Comparison of ENCODE assay signal across 1 cellular context in the genomic region with DNA sequence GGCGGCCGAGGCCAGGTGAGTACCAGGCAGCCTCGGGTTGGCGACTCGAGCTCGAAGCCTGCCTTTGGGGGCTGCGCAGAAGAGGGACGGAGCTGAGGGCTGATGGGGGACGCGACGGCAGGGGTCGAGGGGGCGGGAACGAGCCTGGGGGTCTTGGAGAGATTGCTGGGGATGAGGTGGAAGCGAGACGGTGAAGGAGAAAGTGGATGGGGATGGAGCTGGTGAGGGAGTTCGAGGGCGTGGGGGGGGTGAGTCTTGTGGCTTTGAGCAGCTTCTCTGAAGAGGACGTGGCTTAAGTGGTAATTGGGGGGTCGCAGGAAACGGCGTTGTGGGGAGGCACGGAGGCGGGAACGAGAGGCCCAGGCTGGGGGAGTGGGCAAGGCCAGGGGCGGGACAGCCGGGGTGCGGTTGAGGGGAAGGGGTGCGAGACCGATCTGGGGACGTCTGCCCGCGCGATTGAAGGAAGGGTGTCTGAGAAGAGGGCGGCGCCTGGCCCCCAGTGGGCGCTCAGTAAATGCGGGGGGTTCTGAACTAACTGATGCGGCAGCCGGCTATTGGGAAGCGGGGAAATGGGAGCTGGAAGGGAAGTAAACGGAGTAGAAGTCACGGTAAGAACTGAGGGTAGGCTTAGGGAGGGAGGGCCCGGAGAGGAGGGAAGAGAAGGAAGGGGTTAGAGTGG.
TF ChIP-seq lines count a peak whose summit lies in the region.

No MANE protein-coding gene starts in this region.

TF ChIP-seq in H1, 55 proteins besides CTCF, POLR2A, EP300 and RAD21:
- no peak for TF ChIP-seq MAFK (IDR thresholded peaks at IDR 0.05; ENCODE audit: low read depth, low read length)
- peak; percentile 51 for TF ChIP-seq KDM4A (IDR thresholded peaks at IDR 0.05; ENCODE audit: low read depth, low read length, severe bottlenecking)
- peak; percentile 32 for TF ChIP-seq RNF2 (IDR thresholded peaks at IDR 0.05; ENCODE audit: borderline replicate concordance, low read depth, low read length, missing control alignments, poor library complexity, severe bottlenecking)
- TF ChIP-seq HDAC2 (IDR thresholded peaks at IDR 0.05; ENCODE audit: borderline replicate concordance in 1 of 2, low read depth in 2 of 2, low read length in 2 of 2) = peak in 1 of 2 experiments; percentile 54; a peak in 1 of 4 replicates
- TF ChIP-seq ASH2L (IDR thresholded peaks at IDR 0.05; ENCODE audit: low read length) = peak; percentile 75
- TF ChIP-seq BRCA1 (IDR thresholded peaks at IDR 0.05; ENCODE audit: low read depth, low read length) = no peak
- TF ChIP-seq, protein P1, sequence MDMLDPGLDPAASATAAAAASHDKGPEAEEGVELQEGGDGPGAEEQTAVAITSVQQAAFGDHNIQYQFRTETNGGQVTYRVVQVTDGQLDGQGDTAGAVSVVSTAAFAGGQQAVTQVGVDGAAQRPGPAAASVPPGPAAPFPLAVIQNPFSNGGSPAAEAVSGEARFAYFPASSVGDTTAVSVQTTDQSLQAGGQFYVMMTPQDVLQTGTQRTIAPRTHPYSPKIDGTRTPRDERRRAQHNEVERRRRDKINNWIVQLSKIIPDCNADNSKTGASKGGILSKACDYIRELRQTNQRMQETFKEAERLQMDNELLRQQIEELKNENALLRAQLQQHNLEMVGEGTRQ (IDR thresholded peaks at IDR 0.05; ENCODE audit: low read length) = no peak
- no peak for TF ChIP-seq TCF12 (IDR thresholded peaks at IDR 0.05; ENCODE audit: low read depth, low read length)
- TF ChIP-seq TAF7 (optimal IDR thresholded peaks at IDR 0.05; ENCODE audit: borderline replicate concordance, low read depth, low read length) = peak; percentile 30
- TF ChIP-seq PHF8 (conservative IDR thresholded peaks at IDR 0.05; ENCODE audit: low read depth, low read length) = no peak; the same call in none of the 2 replicates
- peak; percentile 6; the same call in 1 of the 2 replicates for TF ChIP-seq YY1 (IDR thresholded peaks at IDR 0.05; ENCODE audit: low read depth, low read length)
- no peak for TF ChIP-seq NRF1 (IDR thresholded peaks at IDR 0.05; ENCODE audit: low read depth, low read length)
- no peak for TF ChIP-seq BCL11A (IDR thresholded peaks at IDR 0.05; ENCODE audit: low read depth in 2 of 2, low read length in 2 of 2)
- TF ChIP-seq SAP30 (IDR thresholded peaks at IDR 0.05; ENCODE audit: insufficient read depth, insufficient replicate concordance, low read length) = peak; percentile 15
- TF ChIP-seq, protein P2, sequence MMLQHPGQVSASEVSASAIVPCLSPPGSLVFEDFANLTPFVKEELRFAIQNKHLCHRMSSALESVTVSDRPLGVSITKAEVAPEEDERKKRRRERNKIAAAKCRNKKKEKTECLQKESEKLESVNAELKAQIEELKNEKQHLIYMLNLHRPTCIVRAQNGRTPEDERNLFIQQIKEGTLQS (IDR thresholded peaks at IDR 0.05; ENCODE audit: insufficient read depth, low read depth, low read length) = no peak
- TF ChIP-seq, protein P3, sequence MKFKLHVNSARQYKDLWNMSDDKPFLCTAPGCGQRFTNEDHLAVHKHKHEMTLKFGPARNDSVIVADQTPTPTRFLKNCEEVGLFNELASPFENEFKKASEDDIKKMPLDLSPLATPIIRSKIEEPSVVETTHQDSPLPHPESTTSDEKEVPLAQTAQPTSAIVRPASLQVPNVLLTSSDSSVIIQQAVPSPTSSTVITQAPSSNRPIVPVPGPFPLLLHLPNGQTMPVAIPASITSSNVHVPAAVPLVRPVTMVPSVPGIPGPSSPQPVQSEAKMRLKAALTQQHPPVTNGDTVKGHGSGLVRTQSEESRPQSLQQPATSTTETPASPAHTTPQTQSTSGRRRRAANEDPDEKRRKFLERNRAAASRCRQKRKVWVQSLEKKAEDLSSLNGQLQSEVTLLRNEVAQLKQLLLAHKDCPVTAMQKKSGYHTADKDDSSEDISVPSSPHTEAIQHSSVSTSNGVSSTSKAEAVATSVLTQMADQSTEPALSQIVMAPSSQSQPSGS (IDR thresholded peaks at IDR 0.05; ENCODE audit: low read length) = no peak
- no peak for TF ChIP-seq NANOG (IDR thresholded peaks at IDR 0.05; ENCODE audit: insufficient read depth, low read depth, low read length, poor library complexity, severe bottlenecking)
- TF ChIP-seq TEAD4 (IDR thresholded peaks at IDR 0.05; ENCODE audit: low read depth, low read length) = no peak
- TF ChIP-seq RBBP5 (IDR thresholded peaks at IDR 0.05; ENCODE audit: borderline replicate concordance, low read depth, low read length) = peak; percentile 54; the same call in 1 of the 2 replicates
- TF ChIP-seq RXRA (IDR thresholded peaks at IDR 0.05; ENCODE audit: insufficient read depth, low read depth, low read length) = no peak
- no peak for TF ChIP-seq JUN (IDR thresholded peaks at IDR 0.05; ENCODE audit: low read depth, low read length)
- TF ChIP-seq KDM5A (IDR thresholded peaks at IDR 0.05; ENCODE audit: low read length) = no peak
- TF ChIP-seq, protein P4, sequence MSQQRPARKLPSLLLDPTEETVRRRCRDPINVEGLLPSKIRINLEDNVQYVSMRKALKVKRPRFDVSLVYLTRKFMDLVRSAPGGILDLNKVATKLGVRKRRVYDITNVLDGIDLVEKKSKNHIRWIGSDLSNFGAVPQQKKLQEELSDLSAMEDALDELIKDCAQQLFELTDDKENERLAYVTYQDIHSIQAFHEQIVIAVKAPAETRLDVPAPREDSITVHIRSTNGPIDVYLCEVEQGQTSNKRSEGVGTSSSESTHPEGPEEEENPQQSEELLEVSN (IDR thresholded peaks at IDR 0.05) = no peak
- peak; percentile 39; the same call in 1 of the 2 replicates for TF ChIP-seq EGR1 (IDR thresholded peaks at IDR 0.05; ENCODE audit: borderline replicate concordance, low read depth, low read length)
- no peak for TF ChIP-seq SP4 (IDR thresholded peaks at IDR 0.05; ENCODE audit: low read length)
- TF ChIP-seq HDAC6 (IDR thresholded peaks at IDR 0.05; ENCODE audit: low read depth, low read length) = no peak
TF ChIP-seq in H1: peak in this region for 9.
